Comparison of ENCODE assay signal across 12 cellular contexts in genomic region chr11:1838426-1839131, GRCh38. TPM values are rescaled to one million over a fixed set of nuclear protein-coding genes. Genes with fewer than 3 reads are reported as not detected.
DNase-seq lines count a peak whose midpoint lies in the region; ATAC-seq and TF ChIP-seq lines count a peak whose summit lies in the region.
"Had no signal": no experiment of that assay in that cellular context is flagged by ENCODE, and none has a peak within 500 bp of the region (broad histone marks: within the 10 kb centered on the region; RNA-seq: fewer than 3 reads in every experiment).

TNNI2 (plus strand) TSS chr11:1838981; CDS start chr11:1839697, 716 bp downstream.

- H3K9me3 Mint-ChIP-seq in stimulated activated naive CD8-positive, alpha-beta T cell treated with anti-CD3 and anti-CD28 coated beads, Interleukin-15, Interleukin-2, amounts not matched to agents 100 ng/mL and 50 ng/mL, for 24 hours, result no peaks in the 10 kb centered on the region

- H2BK15ac ChIP-seq in neuronal stem cell (ENCODE audit: low read length), result peak within 1 kb of the TSS; percentile 95

- H2BK12ac ChIP-seq in neuronal stem cell (ENCODE audit: low read length), result peak within 1 kb of the TSS; percentile 84

- WGBS in neuronal stem cell (ENCODE audit: extremely low coverage in 2 of 2, insufficient read length in 2 of 2, insufficient replicate concordance in 1 of 2), 2 donors, result no CpG with 5 or more reads among the region's 32 CpGs

- H3K27ac Mint-ChIP-seq in stimulated activated naive CD8-positive, alpha-beta T cell treated with anti-CD3 and anti-CD28 coated beads, Interleukin-15, Interleukin-2, amounts not matched to agents 100 ng/mL and 50 ng/mL, for 24 hours, result peak within 1 kb of the TSS; percentile 75

- DNase-seq in stimulated activated naive CD8-positive, alpha-beta T cell treated with anti-CD3 and anti-CD28 coated beads, Interleukin-15, Interleukin-2, amounts not matched to agents 100 U/mL and 50 U/mL, for 24 hours, result no peak
- DNase-seq in left ventricle myocardium inferior (peak; percentile 18), neuronal stem cell (ENCODE audit: low spot score) (no peak), upper lobe of right lung (no peak), cerebellar cortex (ENCODE audit: low spot score) (no peak)
- DNase-seq: NCI-H2171 had no signal

- intact Hi-C loops in left ventricle myocardium inferior (cut with micrococcal nuclease) (loop anchor here (5.0 kb wide), 1 partner anchor 314 kb away; no protein-coding TSS in a partner anchor), upper lobe of right lung (cut with DNase I) (no loop called here)

- H3K4me1 Mint-ChIP-seq in stimulated activated naive CD8-positive, alpha-beta T cell treated with anti-CD3 and anti-CD28 coated beads, Interleukin-15, Interleukin-2, amounts not matched to agents 100 ng/mL and 50 ng/mL, for 24 hours (ENCODE audit: low read depth), result peaks cover 16% of the 10 kb centered on the region

- H4K8ac ChIP-seq in neuronal stem cell (ENCODE audit: low read depth, low read length), result no peak within 1 kb of the TSS

- peak within 1 kb of the TSS; percentile 21 for H3K9ac ChIP-seq in neuronal stem cell (ENCODE audit: low read depth, low read length, poor library complexity)
- H3K9ac ChIP-seq: GM23248 had no signal

- H3K79me1 ChIP-seq in neuronal stem cell (ENCODE audit: low read depth, low read length), result no peaks in the 10 kb centered on the region

- peak within 1 kb of the TSS; percentile 75 for H2AFZ ChIP-seq in neuronal stem cell (ENCODE audit: low read length)
- H2AFZ ChIP-seq: GM23248 had no signal

- H3K27ac ChIP-seq in left ventricle myocardium inferior (replicated peaks), result no peak within 1 kb of the TSS
- no peak within 1 kb of the TSS for H3K27ac ChIP-seq in neuronal stem cell (replicated peaks; ENCODE audit: low read length)
- no peak within 1 kb of the TSS for H3K27ac ChIP-seq in upper lobe of right lung
- H3K27ac ChIP-seq: GM23248, uterus had no signal

- peak within 1 kb of the TSS; percentile 91 for H2BK5ac ChIP-seq in neuronal stem cell (ENCODE audit: low read length)

- peak within 1 kb of the TSS; percentile 81 for H2BK120ac ChIP-seq in neuronal stem cell (ENCODE audit: low read depth, low read length)

- peak within 1 kb of the TSS; percentile 71 for H3K14ac ChIP-seq in neuronal stem cell (ENCODE audit: low read length)

- H3K4me1 ChIP-seq in left ventricle myocardium inferior (peaks cover 40% of the 10 kb centered on the region), neuronal stem cell (ENCODE audit: control insufficient read depth in 2 of 2, insufficient read depth in 1 of 2, low read depth in 1 of 2, low read length in 2 of 2) (peaks cover 0 to 7% of the 10 kb centered on the region in 2 donors), upper lobe of right lung (peaks cover 15% of the 10 kb centered on the region)
- H3K4me1 ChIP-seq: uterus had no signal

- H3K4me3 Mint-ChIP-seq in stimulated activated naive CD8-positive, alpha-beta T cell treated with anti-CD3 and anti-CD28 coated beads, Interleukin-15, Interleukin-2, amounts not matched to agents 100 ng/mL and 50 ng/mL, for 24 hours, result no peak within 1 kb of the TSS

- no peaks in the 10 kb centered on the region for H3K36me3 ChIP-seq in left ventricle myocardium inferior
- H3K36me3 ChIP-seq in neuronal stem cell (replicated peaks in 1 of 2; ENCODE audit: control insufficient read depth in 2 of 2, insufficient read depth in 2 of 2, low read length in 2 of 2), result no peaks in the 10 kb centered on the region
- no peaks in the 10 kb centered on the region for H3K36me3 ChIP-seq in upper lobe of right lung
- H3K36me3 ChIP-seq: esophagus muscularis mucosa, uterus had no signal

- no peaks in the 10 kb centered on the region for H3K36me3 Mint-ChIP-seq in stimulated activated naive CD8-positive, alpha-beta T cell treated with anti-CD3 and anti-CD28 coated beads, Interleukin-15, Interleukin-2, amounts not matched to agents 100 ng/mL and 50 ng/mL, for 24 hours (ENCODE audit: low read depth)

- H3K9me3 ChIP-seq in left ventricle myocardium inferior (replicated peaks) (no peaks in the 10 kb centered on the region), neuronal stem cell (replicated peaks in 1 of 2; ENCODE audit: control insufficient read depth in 2 of 2, insufficient read depth in 1 of 2, low read depth in 1 of 2, low read length in 2 of 2) (no peaks in the 10 kb centered on the region), upper lobe of right lung (no peaks in the 10 kb centered on the region)
- H3K9me3 ChIP-seq: esophagus muscularis mucosa, uterus had no signal

- peak within 1 kb of the TSS; percentile 92 for H3K23ac ChIP-seq in neuronal stem cell (ENCODE audit: low read depth, low read length, poor library complexity)

- no peak within 1 kb of the TSS for H3K4me2 ChIP-seq in neuronal stem cell (ENCODE audit: insufficient read depth, low read length, poor library complexity, severe bottlenecking)

- peak within 1 kb of the TSS; percentile 98 for H3K4ac ChIP-seq in neuronal stem cell (ENCODE audit: low read length)

- TF ChIP-seq CTCF in left ventricle myocardium inferior (IDR thresholded peaks at IDR 0.05; ENCODE audit: borderline replicate concordance) (no peak), upper lobe of right lung (IDR thresholded peaks at IDR 0.05) (no peak)

- ATAC-seq in stimulated activated naive CD8-positive, alpha-beta T cell treated with anti-CD3 and anti-CD28 coated beads, Interleukin-15, Interleukin-2, amounts not matched to agents 100 U/mL and 50 U/mL, for 24 hours, result no peak
- no peak for ATAC-seq in upper lobe of right lung
- no peak for ATAC-seq in HG02938 (IDR thresholded peaks at IDR 0.05; ENCODE audit: unreplicated experiment)
- no peak for ATAC-seq in HG02588 (IDR thresholded peaks at IDR 0.05; ENCODE audit: unreplicated experiment)

- H3K27me3 Mint-ChIP-seq in stimulated activated naive CD8-positive, alpha-beta T cell treated with anti-CD3 and anti-CD28 coated beads, Interleukin-15, Interleukin-2, amounts not matched to agents 100 ng/mL and 50 ng/mL, for 24 hours, result no peaks in the 10 kb centered on the region

- H3K27me3 ChIP-seq in left ventricle myocardium inferior (ENCODE audit: low read depth) (no peaks in the 10 kb centered on the region), neuronal stem cell (ENCODE audit: control insufficient read depth in 3 of 3, insufficient read depth in 3 of 3, low read depth in 1 of 3, low read length in 3 of 3) (peaks cover 0 to 52% (median 0%) of the 10 kb centered on the region in 3 experiments), upper lobe of right lung (no peaks in the 10 kb centered on the region)
- H3K27me3 ChIP-seq: uterus had no signal

- H3K18ac ChIP-seq in neuronal stem cell (ENCODE audit: low read length), result peak within 1 kb of the TSS; percentile 88

- H2AK5ac ChIP-seq in neuronal stem cell (ENCODE audit: low read depth, low read length), result peak within 1 kb of the TSS; percentile 99

- peak within 1 kb of the TSS; percentile 81 for H4K91ac ChIP-seq in neuronal stem cell (ENCODE audit: low read depth, low read length, poor library complexity)

- H3K4me3 ChIP-seq in left ventricle myocardium inferior (no peak within 1 kb of the TSS), neuronal stem cell (ENCODE audit: low read length in 2 of 2) (no peak within 1 kb of the TSS), upper lobe of right lung (no peak within 1 kb of the TSS)
- H3K4me3 ChIP-seq: GM23248, uterus had no signal

RNA-seq across cellular contexts. Expression of gene TNNI2, which starts in this region (rescaled TPM):
- total RNA-seq in left ventricle myocardium inferior, result not detected
- 0.13 TPM for polyA plus RNA-seq in neuronal stem cell (2013, experiment 1 of 2)
- polyA plus RNA-seq in neuronal stem cell (2013, experiment 2 of 2), result not detected
- total RNA-seq in upper lobe of right lung, result 6.9 TPM
- total RNA-seq: GM23248 had no signal
- polyA plus RNA-seq: GM23248 had no signal

Comparison
In these comparisons a context has a peak if more than half of its experiments do, and no peak if none do; other contexts are left out.
1. Peak in DNase-seq in left ventricle myocardium inferior; RNA of the gene not detected or under 1 TPM.